Comparison of ENCODE assay signal across 1 cellular context in the genomic region with DNA sequence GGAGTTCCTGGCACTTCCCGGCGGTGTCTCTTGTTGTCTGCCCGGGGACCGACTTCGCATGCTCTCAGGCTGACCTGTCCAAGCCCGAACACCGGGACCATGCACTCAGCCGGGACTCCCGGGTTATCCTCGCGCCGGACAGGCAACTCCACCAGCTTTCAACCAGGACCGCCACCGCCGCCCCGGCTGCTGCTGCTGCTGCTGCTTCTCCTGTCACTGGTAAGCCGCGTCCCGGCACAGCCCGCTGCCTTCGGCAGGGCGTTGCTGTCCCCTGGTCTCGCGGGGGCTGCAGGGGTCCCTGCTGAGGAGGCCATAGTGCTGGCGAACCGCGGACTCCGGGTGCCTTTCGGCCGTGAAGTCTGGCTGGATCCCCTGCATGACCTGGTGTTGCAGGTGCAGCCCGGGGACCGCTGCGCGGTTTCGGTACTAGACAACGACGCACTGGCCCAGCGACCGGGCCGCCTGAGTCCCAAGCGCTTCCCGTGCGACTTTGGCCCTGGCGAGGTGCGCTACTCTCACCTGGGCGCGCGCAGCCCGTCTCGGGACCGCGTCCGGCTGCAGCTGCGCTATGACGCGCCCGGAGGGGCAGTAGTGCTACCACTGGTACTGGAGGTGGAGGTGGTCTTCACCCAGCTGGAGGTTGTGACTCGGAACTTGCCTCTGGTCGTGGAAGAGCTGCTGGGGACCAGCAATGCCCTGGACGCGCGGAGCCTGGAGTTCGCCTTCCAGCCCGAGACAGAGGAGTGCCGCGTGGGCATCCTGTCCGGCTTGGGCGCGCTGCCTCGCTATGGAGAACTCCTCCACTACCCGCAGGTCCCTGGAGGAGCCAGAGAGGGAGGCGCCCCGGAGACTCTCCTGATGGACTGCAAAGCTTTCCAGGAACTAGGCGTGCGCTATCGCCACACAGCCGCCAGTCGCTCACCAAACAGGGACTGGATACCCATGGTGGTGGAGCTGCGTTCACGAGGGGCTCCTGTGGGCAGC.
TF ChIP-seq lines count a peak whose summit lies in the region.

No MANE protein-coding gene starts in this region.

TF ChIP-seq in HepG2, 621 proteins besides CTCF, POLR2A, EP300 and RAD21 (continued from another document):
- no peak for TF ChIP-seq KIAA2018 (CRISPR knock-in tag; IDR thresholded peaks at IDR 0.05; ENCODE audit: borderline replicate concordance)
